In genomic region chr2:39689876-39690275, GRCh38 we compare ENCODE assay signal across 16 cellular contexts.
"Had no signal": no experiment of that assay in that cellular context is flagged by ENCODE, and none has a peak within 500 bp of the region (broad histone marks: within the 10 kb centered on the region; RNA-seq: fewer than 3 reads in every experiment).

No MANE protein-coding gene starts in this region.

- DNase-seq: dorsolateral prefrontal cortex; effector CD4-positive, alpha-beta T cell; foreskin fibroblast; gastrocnemius medialis; head of caudate nucleus; left ventricle myocardium superior; lower lobe of right lung; mucosa of descending colon; naive B cell; stimulated activated CD4-positive, alpha-beta T cell treated with anti-CD3 and anti-CD28 coated beads, Interleukin-12 subunit alpha, Interleukin-12 subunit beta, amount 100 ng/mL, for 4 hours; stimulated activated CD4-positive, alpha-beta T cell treated with anti-CD3 and anti-CD28 coated beads, Interleukin-1b, Interleukin-23, amount 100 ng/mL, for 48 hours; stimulated activated CD4-positive, alpha-beta T cell treated with anti-CD3 and anti-CD28 coated beads, Interleukin-4, amount 100 ng/mL, for 1 hour; stimulated activated naive CD4-positive, alpha-beta T cell treated with Interleukin-2 at 50 U/mL for 16 hours; stomach; thyroid gland; trophoblast cell had no signal
